Comparison of ENCODE assay signal across 8 cellular contexts in genomic region chr10:124741281-124741921, GRCh38. TPM values are rescaled to one million over a fixed set of nuclear protein-coding genes. Genes with fewer than 3 reads are reported as not detected.
DNase-seq lines count a peak whose midpoint lies in the region; ATAC-seq and TF ChIP-seq lines count a peak whose summit lies in the region.

No MANE protein-coding gene starts in this region.

- POLR2A ChIA-PET in CD4-positive, alpha-beta T cell (lab: Charles Lee) = interaction anchor here (0.6 to 4.8 kb wide), 36 partner anchors 9 to 280 kb away, joined by 3 to 66 read pairs (median 5); partner anchors contain the start of genes ABRAXAS2 and LHPP
- POLR2A ChIA-PET in PC-9 (lab: Charles Lee; ENCODE audit: unreplicated experiment) = interaction anchor here (0.6 to 1.0 kb wide), 3 partner anchors 17 to 55 kb away, joined by 4 to 6 read pairs (median 5); partner anchors contain the start of gene EEF1AKMT2

- peak overlapping the region; percentile 60 for H3K27ac ChIP-seq in CD4-positive, alpha-beta T cell (ENCODE audit: low read depth, low read length)
- H3K27ac ChIP-seq in HL-60 (replicated peaks) (peak overlapping the region; percentile 84), PC-9 (no peak overlapping the region), fibroblast of lung (ENCODE audit: insufficient read depth, low read length) (no peak overlapping the region), substantia nigra (ENCODE audit: low read depth, low read length, poor library complexity, severe bottlenecking) (peak overlapping the region; percentile 96)

- no peaks in the 10 kb centered on the region for H3K9me3 Mint-ChIP-seq in CD4-positive, alpha-beta T cell
- H3K9me3 Mint-ChIP-seq in nephron = no peaks in the 10 kb centered on the region

- H3K4me1 Mint-ChIP-seq in CD4-positive, alpha-beta T cell (ENCODE audit: low read depth) = peaks cover 84% of the 10 kb centered on the region
- peaks cover 74% of the 10 kb centered on the region for H3K4me1 Mint-ChIP-seq in nephron

- H3K4me3 Mint-ChIP-seq in CD4-positive, alpha-beta T cell = peak overlapping the region; percentile 99
- peak overlapping the region; percentile 94 to 98 (median 96) for H3K4me3 Mint-ChIP-seq in nephron

- no peaks in the 10 kb centered on the region for H3K27me3 ChIP-seq in CD4-positive, alpha-beta T cell (ENCODE audit: control insufficient read depth, insufficient read depth, low read length)
- H3K27me3 ChIP-seq in HL-60 (ENCODE audit: insufficient read depth, poor library complexity, severe bottlenecking) (no peaks in the 10 kb centered on the region), PC-9 (ENCODE audit: insufficient read depth, low read depth) (no peaks in the 10 kb centered on the region), fibroblast of lung (ENCODE audit: control insufficient read depth, insufficient read depth, low read length) (no peaks in the 10 kb centered on the region)

- H3K4me3 ChIP-seq in HL-60 (replicated peaks; ENCODE audit: insufficient read depth, low read length) = no peak overlapping the region
- no peak overlapping the region for H3K4me3 ChIP-seq in PC-9
- peak overlapping the region in 3 of 4 experiments; percentile 14 to 21 (median 15) for H3K4me3 ChIP-seq in fibroblast of lung (replicated peaks in 1 of 4; ENCODE audit: control extremely low read depth in 1 of 4, insufficient read depth in 1 of 4, low read depth in 3 of 4, low read length in 4 of 4)

- CTCF ChIA-PET in CD4-positive, alpha-beta T cell (lab: Charles Lee) = interaction anchor here (0.9 to 16.7 kb wide), 26 partner anchors 9 to 211 kb away, joined by 3 to 253 read pairs (median 8); no protein-coding TSS in a partner anchor
- CTCF ChIA-PET in PC-9 (lab: Charles Lee) = interaction anchor here (0.5 to 1.0 kb wide), 5 partner anchors 10 to 230 kb away, joined by 3 to 8 read pairs (median 3); partner anchors contain the start of gene EEF1AKMT2

- ATAC-seq in CD4-positive, alpha-beta T cell (ENCODE audit: poor library complexity) = peak; percentile 58
- peak; percentile 54 for ATAC-seq in GM19395 (IDR thresholded peaks at IDR 0.05; ENCODE audit: unreplicated experiment)

- H3K79me2 ChIP-seq in PC-9 (ENCODE audit: low read depth) = peaks cover 20% of the 10 kb centered on the region
- H3K79me2 ChIP-seq in fibroblast of lung (ENCODE audit: control insufficient read depth, insufficient read depth, low read length) = no peaks in the 10 kb centered on the region

- peaks cover 11% of the 10 kb centered on the region for H3K36me3 Mint-ChIP-seq in CD4-positive, alpha-beta T cell (ENCODE audit: low read depth)
- H3K36me3 Mint-ChIP-seq in nephron (ENCODE audit: low read depth) = no peaks in the 10 kb centered on the region

- H3K9ac ChIP-seq in fibroblast of lung (ENCODE audit: insufficient read depth, low read length) = no peak overlapping the region

- DNase-seq in CD4-positive, alpha-beta T cell = peak; percentile 66 to 77 (median 72)
- DNase-seq in HL-60 (ENCODE audit: low read depth in 1 of 2, low spot score in 1 of 2) = peak in 1 of 2 experiments; percentile 77
- DNase-seq in PC-9 = peak; percentile 42 to 65
- peak; percentile 50 to 56 for DNase-seq in activated T-helper 1 cell treated with anti-CD3 and anti-CD28 coated beads, Interleukin-2, amount 50 U/mL, for 16 hours (ENCODE audit: low read depth in 1 of 2, low spot score in 1 of 2)
- DNase-seq in fibroblast of lung (ENCODE audit: low read depth in 2 of 2) = peak; percentile 63 to 80
- peak in 42 of 49 donors; percentile 56 to 90 (median 80) for DNase-seq in substantia nigra (lab: John Stamatoyannopoulos, UW)

- no peaks in the 10 kb centered on the region for H3K27me3 Mint-ChIP-seq in CD4-positive, alpha-beta T cell
- H3K27me3 Mint-ChIP-seq in nephron (ENCODE audit: low read depth) = peaks cover 3% of the 10 kb centered on the region

- H3K4me2 ChIP-seq in PC-9 = no peak overlapping the region
- H3K4me2 ChIP-seq in fibroblast of lung (ENCODE audit: extremely low read depth, insufficient read depth, low read length) = peak overlapping the region; percentile 88

- no TSS peak for BruUV-seq in PC-9 (replicated peaks; lab: Mats Ljungman, UMichigan)

- intact Hi-C loops in CD4-positive, alpha-beta T cell (cut with DNase I, micrococcal nuclease) = loop anchor here (1.0 to 10.0 kb wide), 12 partner anchors 22 to 747 kb away; partner anchors contain the start of genes EEF1AKMT2 (in 1 of the 2) and OAT (in 1 of the 2)
- intact Hi-C loops in PC-9 (cut with micrococcal nuclease; ENCODE audit: unreplicated experiment) = loop anchor here (1.0 to 10.0 kb wide), 6 partner anchors 51 to 1159 kb away; partner anchors contain the start of genes EEF1AKMT2 and OAT

- H3K36me3 ChIP-seq in PC-9 (ENCODE audit: low read depth) (no peaks in the 10 kb centered on the region), fibroblast of lung (ENCODE audit: control insufficient read depth, insufficient read depth, low read length) (no peaks in the 10 kb centered on the region)

- peak overlapping the region; percentile 88 for H3K27ac Mint-ChIP-seq in CD4-positive, alpha-beta T cell
- H3K27ac Mint-ChIP-seq in nephron = peak overlapping the region; percentile 97 to 99 (median 99)

- H4K20me1 ChIP-seq in PC-9 (ENCODE audit: insufficient read depth) (peaks cover 5% of the 10 kb centered on the region), fibroblast of lung (ENCODE audit: control insufficient read depth, extremely low read depth, insufficient read depth, low read length) (no peaks in the 10 kb centered on the region)

- H2AFZ ChIP-seq in PC-9 = no peak overlapping the region
- no peak overlapping the region for H2AFZ ChIP-seq in fibroblast of lung (ENCODE audit: low read length)

- H3K9me3 ChIP-seq in CD4-positive, alpha-beta T cell (ENCODE audit: control insufficient read depth, low read length) = no peaks in the 10 kb centered on the region
- H3K9me3 ChIP-seq in PC-9 (ENCODE audit: insufficient read depth, low read depth) = no peaks in the 10 kb centered on the region
- no peaks in the 10 kb centered on the region for H3K9me3 ChIP-seq in fibroblast of lung (ENCODE audit: control insufficient read depth, insufficient read depth, low read depth, low read length)

- H3F3A ChIP-seq in PC-9 (ENCODE audit: insufficient read depth, low read depth) = peaks cover 16% of the 10 kb centered on the region

- peak; percentile 93 for TF ChIP-seq CTCF in CD4-positive, alpha-beta T cell (IDR thresholded peaks at IDR 0.05)
- TF ChIP-seq CTCF in HL-60 (IDR thresholded peaks at IDR 0.05; ENCODE audit: insufficient read depth, low read length) (peak; percentile 48), PC-9 (conservative IDR thresholded peaks at IDR 0.05) (peak; percentile 78), fibroblast of lung (conservative IDR thresholded peaks at IDR 0.05 in 1 of 2, IDR thresholded peaks at IDR 0.05 in 1 of 2; ENCODE audit: low read depth in 1 of 2, low read length in 2 of 2) (peak; percentile 77 to 79), nephron (IDR thresholded peaks at IDR 0.05; ENCODE audit: unreplicated experiment in 3 of 3) (peak; percentile 81 to 91 (median 82))

- H3K9me2 ChIP-seq in PC-9 (ENCODE audit: insufficient read depth) = no peaks in the 10 kb centered on the region

- H3K4me1 ChIP-seq in PC-9 (replicated peaks; ENCODE audit: insufficient read depth) = peaks cover 40% of the 10 kb centered on the region
- peaks cover 6% of the 10 kb centered on the region for H3K4me1 ChIP-seq in fibroblast of lung (ENCODE audit: control insufficient read depth, extremely low read depth, insufficient read depth, low read length)

RNA-seq across cellular contexts. Expression of gene FAM53B, which starts 2.8 kb away (rescaled TPM):
- 10 to 100 TPM; 32.9 to 33.6 TPM for total RNA-seq in CD4-positive, alpha-beta T cell
- 9.0 and 9.8 TPM in 2 replicates for total RNA-seq in PC-9 (2021)
- total RNA-seq in fibroblast of lung = 10.8 and 11.7 TPM in 2 replicates
- polyA plus RNA-seq in fibroblast of lung = 2.2 and 4.0 TPM in 2 replicates
- 3.8 and 6.5 TPM in 2 replicates for polyA plus RNA-seq in fibroblast of lung (2012)
- polyA minus RNA-seq in fibroblast of lung (ENCODE audit: low replicate concordance) = 11.1 and 12.7 TPM in 2 replicates

RNA-seq across cellular contexts. Expression of gene EEF1AKMT2, which starts 50.3 kb away (rescaled TPM):
- total RNA-seq in CD4-positive, alpha-beta T cell = 10 to 100 TPM; 14.4 to 16.7 TPM
- total RNA-seq in PC-9 (2021) = 16.4 and 18.4 TPM in 2 replicates
- 14.4 and 20.5 TPM in 2 replicates for total RNA-seq in fibroblast of lung
- 20.3 and 22.1 TPM in 2 replicates for polyA plus RNA-seq in fibroblast of lung
- 16.1 and 16.5 TPM in 2 replicates for polyA plus RNA-seq in fibroblast of lung (2012)
- 0.30 and 3.2 TPM in 2 replicates for polyA minus RNA-seq in fibroblast of lung (ENCODE audit: low replicate concordance)

Comparison
In these comparisons a context has a peak if more than half of its experiments do, and no peak if none do; other contexts are left out.
1. H3K27ac ChIP-seq: peak in CD4-positive, alpha-beta T cell (single experiment), HL-60 (single experiment) and substantia nigra (single experiment); none in PC-9 (single experiment) and fibroblast of lung (single experiment).
2. H3K4me3 ChIP-seq: peak in fibroblast of lung (3 of 4); none in HL-60 (single experiment) and PC-9 (single experiment).
3. Peak in every context shown above with its lines, with median percentiles within 50 percentile points of each other: CTCF ChIP-seq.